16 cellular contexts compared by ENCODE assay signal in the genomic region with DNA sequence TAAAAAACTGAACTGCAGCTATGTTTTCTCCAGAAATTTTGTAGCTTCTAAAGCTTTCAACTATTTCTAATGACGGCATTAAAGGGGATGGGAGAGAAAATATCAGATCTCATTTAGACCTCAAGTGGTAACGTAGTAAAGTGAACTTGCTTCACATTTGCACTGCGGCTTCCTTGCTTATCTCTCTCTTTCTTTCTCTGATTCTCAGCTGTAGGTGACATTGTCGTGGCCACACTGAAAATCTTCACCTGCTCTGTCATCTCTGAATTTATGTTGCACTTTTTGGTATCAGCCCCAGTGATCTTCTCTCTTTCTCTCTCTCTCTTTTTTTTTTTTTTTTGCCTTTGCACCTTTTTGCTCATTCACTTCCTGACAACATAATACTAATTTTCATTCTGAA.
DNase-seq lines count a peak whose midpoint lies in the region; ATAC-seq lines count a peak whose summit lies in the region.
"Had no signal": no experiment of that assay in that cellular context is flagged by ENCODE, and none has a peak within 500 bp of the region (broad histone marks: within the 10 kb centered on the region; RNA-seq: fewer than 3 reads in every experiment).

No MANE protein-coding gene starts in this region.

- peaks cover 84% of the 10 kb centered on the region for H3K4me1 Mint-ChIP-seq in activated CD4-positive, alpha-beta T cell treated with anti-CD3 and anti-CD28 coated beads for 36 hours
- H3K4me1 Mint-ChIP-seq in T-helper 1 cell treated with Interleukin-12 subunit alpha and Interleukin-12 subunit beta and Interleukin-4 antibody, amounts not matched to agents 30 μg/mL and 1 μg/mL, for 36 hours (ENCODE audit: low read depth), result peaks cover 65% of the 10 kb centered on the region

- DNase-seq in activated CD4-positive, alpha-beta T cell treated with anti-CD3 and anti-CD28 coated beads for 36 hours, result peak; percentile 69
- no peak for DNase-seq in activated CD4-positive, alpha-beta T cell treated with anti-CD3 and anti-CD28 coated beads for 1 hour
- DNase-seq in activated naive CD4-positive, alpha-beta T cell treated with anti-CD3 and anti-CD28 coated beads, Interleukin-2, amount 50 U/mL, for 72 hours (ENCODE audit: low spot score in 2 of 2), result peak in 1 of 2 donors; percentile 41
- peak; percentile 36 for DNase-seq in stimulated activated CD4-positive, alpha-beta T cell treated with anti-CD3 and anti-CD28 coated beads, Interleukin-2, amount 100 ng/mL, for 48 hours
- no peak for DNase-seq in NCI-H226
- DNase-seq: activated CD4-positive, CD25-positive, alpha-beta regulatory T cell treated with anti-CD3 and anti-CD28 coated beads, Interleukin-2, amount 50 U/mL, for 72 hours; C1 segment of cervical spinal cord; DMS79; endodermal cell; hypothalamus; trophoblast cell had no signal

- H3K27ac Mint-ChIP-seq in activated CD4-positive, alpha-beta T cell treated with anti-CD3 and anti-CD28 coated beads for 36 hours, result peak overlapping the region; percentile 94
- H3K27ac Mint-ChIP-seq in T-helper 1 cell treated with Interleukin-12 subunit alpha and Interleukin-12 subunit beta and Interleukin-4 antibody, amounts not matched to agents 30 μg/mL and 1 μg/mL, for 36 hours, result peak overlapping the region; percentile 86
- peak overlapping the region; percentile 17 to 82 for H3K27ac Mint-ChIP-seq in activated naive CD4-positive, alpha-beta T cell treated with anti-CD3 and anti-CD28 coated beads, Interleukin-2, amount 50 U/mL, for 72 hours
- H3K27ac Mint-ChIP-seq: endodermal cell, mesothelial cell of epicardium had no signal

- H3K36me3 Mint-ChIP-seq in activated CD4-positive, alpha-beta T cell treated with anti-CD3 and anti-CD28 coated beads for 36 hours (ENCODE audit: low read depth), result peaks cover 33% of the 10 kb centered on the region
- peaks cover 25% of the 10 kb centered on the region for H3K36me3 Mint-ChIP-seq in T-helper 1 cell treated with Interleukin-12 subunit alpha and Interleukin-12 subunit beta and Interleukin-4 antibody, amounts not matched to agents 30 μg/mL and 1 μg/mL, for 36 hours (ENCODE audit: low read depth)
- H3K36me3 Mint-ChIP-seq in activated naive CD4-positive, alpha-beta T cell treated with anti-CD3 and anti-CD28 coated beads, Interleukin-2, amount 50 U/mL, for 72 hours, result peaks cover 26 to 40% of the 10 kb centered on the region in 2 donors
- H3K36me3 Mint-ChIP-seq: mesothelial cell of epicardium had no signal

- CTCF ChIA-PET in activated CD4-positive, alpha-beta T cell treated with anti-CD3 and anti-CD28 coated beads for 36 hours (lab: Charles Lee), result interaction anchor here (0.6 to 1.8 kb wide), 17 partner anchors 8 to 410 kb away, joined by 3 to 14 read pairs (median 4); no protein-coding TSS in a partner anchor

- H3K27me3 Mint-ChIP-seq in activated CD4-positive, alpha-beta T cell treated with anti-CD3 and anti-CD28 coated beads for 36 hours, result no peaks in the 10 kb centered on the region
- no peaks in the 10 kb centered on the region for H3K27me3 Mint-ChIP-seq in T-helper 1 cell treated with Interleukin-12 subunit alpha and Interleukin-12 subunit beta and Interleukin-4 antibody, amounts not matched to agents 30 μg/mL and 1 μg/mL, for 36 hours (ENCODE audit: low read depth)

- H3K9me3 Mint-ChIP-seq in activated CD4-positive, alpha-beta T cell treated with anti-CD3 and anti-CD28 coated beads for 36 hours (ENCODE audit: low read depth), result peaks cover 10% of the 10 kb centered on the region
- peaks cover 9% of the 10 kb centered on the region for H3K9me3 Mint-ChIP-seq in T-helper 1 cell treated with Interleukin-12 subunit alpha and Interleukin-12 subunit beta and Interleukin-4 antibody, amounts not matched to agents 30 μg/mL and 1 μg/mL, for 36 hours
- H3K9me3 Mint-ChIP-seq in activated naive CD4-positive, alpha-beta T cell treated with anti-CD3 and anti-CD28 coated beads, Interleukin-2, amount 50 U/mL, for 72 hours, result peaks cover 19 to 34% of the 10 kb centered on the region in 2 donors

- intact Hi-C loops in activated CD4-positive, alpha-beta T cell treated with anti-CD3 and anti-CD28 coated beads for 36 hours (cut with DNase I, micrococcal nuclease), result loop anchor here (1.0 to 10.0 kb wide), 10 partner anchors 8 to 310 kb away; no protein-coding TSS in a partner anchor

- POLR2A ChIA-PET in activated CD4-positive, alpha-beta T cell treated with anti-CD3 and anti-CD28 coated beads for 36 hours (lab: Charles Lee), result interaction anchor here (0.6 to 2.4 kb wide), 14 partner anchors 9 to 246 kb away, joined by 3 to 13 read pairs (median 6); no protein-coding TSS in a partner anchor

- peak; percentile 87 for ATAC-seq in activated CD4-positive, alpha-beta T cell treated with anti-CD3 and anti-CD28 coated beads for 36 hours
- peak; percentile 91 to 92 for ATAC-seq in activated naive CD4-positive, alpha-beta T cell treated with anti-CD3 and anti-CD28 coated beads, Interleukin-2, amount 50 U/mL, for 72 hours
- ATAC-seq in GM18519 (IDR thresholded peaks at IDR 0.05; ENCODE audit: low FRiP score, unreplicated experiment) (no peak), GM19023 (IDR thresholded peaks at IDR 0.05; ENCODE audit: unreplicated experiment) (no peak)
- ATAC-seq: Right ventricle myocardium inferior had no signal

- H3K4me3 Mint-ChIP-seq in activated CD4-positive, alpha-beta T cell treated with anti-CD3 and anti-CD28 coated beads for 36 hours, result peak overlapping the region; percentile 28
- peak overlapping the region; percentile 59 for H3K4me3 Mint-ChIP-seq in T-helper 1 cell treated with Interleukin-12 subunit alpha and Interleukin-12 subunit beta and Interleukin-4 antibody, amounts not matched to agents 30 μg/mL and 1 μg/mL, for 36 hours
- H3K4me3 Mint-ChIP-seq: endodermal cell, mesothelial cell of epicardium had no signal

Comparison
In these comparisons a context has a peak if more than half of its experiments do, and no peak if none do; other contexts are left out.
1. DNase-seq: peak in activated CD4-positive, alpha-beta T cell treated with anti-CD3 and anti-CD28 coated beads for 36 hours (single experiment) and stimulated activated CD4-positive, alpha-beta T cell treated with anti-CD3 and anti-CD28 coated beads, Interleukin-2, amount 100 ng/mL, for 48 hours (2 of 2); none in activated CD4-positive, alpha-beta T cell treated with anti-CD3 and anti-CD28 coated beads for 1 hour (single experiment) and NCI-H226 (single experiment).
2. ATAC-seq: peak in activated CD4-positive, alpha-beta T cell treated with anti-CD3 and anti-CD28 coated beads for 36 hours (single experiment) and activated naive CD4-positive, alpha-beta T cell treated with anti-CD3 and anti-CD28 coated beads, Interleukin-2, amount 50 U/mL, for 72 hours (2 of 2); none in GM18519 (single experiment) and GM19023 (single experiment).
3. Peak in every context shown above with its lines, with median percentiles within 50 percentile points of each other: H3K27ac Mint-ChIP-seq.